Comparison of ENCODE assay signal across 23 cellular contexts in genomic region chr22:17818649-17819048, GRCh38.
"Had no signal": no experiment of that assay in that cellular context is flagged by ENCODE, and none has a peak within 500 bp of the region (broad histone marks: within the 10 kb centered on the region; RNA-seq: fewer than 3 reads in every experiment).

No MANE protein-coding gene starts in this region.

- H3K9me3 Mint-ChIP-seq: dendritic cell treated with granulocyte-macrophage colony-stimulating factor and Interleukin-4, amounts not matched to agents 40 ng/mL and 50 ng/mL, for 4 days; effector memory CD8-positive, alpha-beta T cell; endodermal cell; mesothelial cell of epicardium; naive B cell had no signal

- H3K27me3 ChIP-seq: colonic mucosa, esophagus squamous epithelium, gastrocnemius medialis, heart right ventricle, left lung had no signal

- ATAC-seq: effector memory CD8-positive, alpha-beta T cell; gastrocnemius medialis; left lung; left ventricle myocardium superior had no signal

- H3K4me1 Mint-ChIP-seq: endodermal cell, mesothelial cell of epicardium, naive B cell had no signal

- H3K27me3 Mint-ChIP-seq: dendritic cell treated with granulocyte-macrophage colony-stimulating factor and Interleukin-4, amounts not matched to agents 40 ng/mL and 50 ng/mL, for 4 days; effector memory CD8-positive, alpha-beta T cell; naive B cell had no signal

- H3K4me3 ChIP-seq: colonic mucosa, esophagus squamous epithelium, gastrocnemius medialis, heart right ventricle, left lung, lower lobe of right lung, mucosa of descending colon had no signal

- H3K4me3 Mint-ChIP-seq: dendritic cell treated with granulocyte-macrophage colony-stimulating factor and Interleukin-4, amounts not matched to agents 40 ng/mL and 50 ng/mL, for 4 days; effector memory CD8-positive, alpha-beta T cell; endodermal cell; mesothelial cell of epicardium had no signal

- DNase-seq: colonic mucosa; cortex of kidney; effector CD8-positive, alpha-beta T cell; effector memory CD8-positive, alpha-beta T cell; endodermal cell; erythroblast; esophagus squamous epithelium; foreskin fibroblast; foreskin melanocyte; gastrocnemius medialis; glutamatergic neuron; head of caudate nucleus; heart right ventricle; hippocampal formation; left cardiac atrium; left ventricle myocardium superior; lower lobe of right lung; mesenchymal stem cell; mucosa of descending colon; naive B cell had no signal

- H3K27ac Mint-ChIP-seq: dendritic cell treated with granulocyte-macrophage colony-stimulating factor and Interleukin-4, amounts not matched to agents 40 ng/mL and 50 ng/mL, for 4 days; endodermal cell; mesothelial cell of epicardium had no signal
